ENCODE assay signal across 19 cellular contexts in the genomic region with DNA sequence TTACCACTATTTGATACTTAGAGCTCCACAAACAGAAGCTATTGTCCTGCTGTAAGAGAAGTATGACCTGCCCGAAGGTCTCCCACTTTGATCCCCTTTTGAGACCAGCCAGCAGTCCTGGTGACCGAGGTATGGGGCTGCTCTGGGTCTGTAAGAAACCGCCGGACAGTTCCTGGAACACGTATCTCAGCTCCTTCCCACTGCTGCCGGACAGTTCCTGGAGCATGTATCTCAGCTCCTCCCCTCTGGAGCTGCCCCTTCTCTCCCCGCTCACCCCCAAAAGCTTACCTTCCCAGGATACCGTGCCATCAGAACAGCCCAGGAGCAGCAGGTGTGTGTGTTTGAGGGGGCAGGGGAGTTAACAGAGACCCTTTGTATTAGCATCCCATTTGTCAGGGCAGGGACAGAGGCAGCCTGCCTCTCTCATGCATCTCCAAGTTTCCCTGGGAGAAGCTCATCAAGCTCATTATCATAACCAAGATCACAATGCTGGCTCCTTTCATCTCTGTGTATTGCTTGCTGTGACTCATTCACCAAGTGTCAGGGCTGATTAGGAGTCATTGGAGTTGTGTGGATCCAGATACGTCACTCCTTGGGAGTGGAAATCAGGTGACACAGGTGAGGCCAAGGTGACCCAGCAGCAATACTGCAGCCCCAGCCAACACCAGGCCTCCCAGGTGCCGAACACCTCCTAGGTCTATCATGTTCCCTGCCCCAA. TPM values are rescaled to one million over a fixed set of nuclear protein-coding genes. Genes with fewer than 3 reads are reported as not detected.
DNase-seq lines count a peak whose midpoint lies in the region; ATAC-seq and TF ChIP-seq lines count a peak whose summit lies in the region.
"Had no signal": no experiment of that assay in that cellular context is flagged by ENCODE, and none has a peak within 500 bp of the region (broad histone marks: within the 10 kb centered on the region; RNA-seq: fewer than 3 reads in every experiment).

No MANE protein-coding gene starts in this region.

- RAD21 ChIA-PET in HCT116 (lab: Charles Lee; ENCODE audit: low non-redundant PET in 1 of 2, low total read pairs in 2 of 2, uncharacterized antibody in 2 of 2, unreplicated experiment in 2 of 2), result interaction anchor here in 1 of 2 experiments (1.4 kb wide), 1 partner anchor 182 kb away, joined by 3 read pairs; no protein-coding TSS in a partner anchor

- CTCF ChIA-PET in HCT116 (lab: Charles Lee), result no interaction called here
- CTCF ChIA-PET in naive thymus-derived CD4-positive, alpha-beta T cell (lab: Charles Lee), result interaction anchor here (0.6 kb wide), 1 partner anchor 9 kb away, joined by 3 read pairs; no protein-coding TSS in a partner anchor

- 0 out of 2 replicates have a peak overlapping the region, but pooled peaks have one; percentile 5 for H3K4me2 ChIP-seq in HCT116 (ENCODE audit: low read length)

- H3K4me3 Mint-ChIP-seq in naive thymus-derived CD4-positive, alpha-beta T cell, result no peak overlapping the region
- H3K4me3 Mint-ChIP-seq: activated T-cell treated with anti-CD3 and anti-CD28 coated beads, Interleukin-2, amount 50 U/mL, for 72 hours had no signal

- no peaks in the 10 kb centered on the region for H3K27me3 Mint-ChIP-seq in naive thymus-derived CD4-positive, alpha-beta T cell

- no peak overlapping the region for H3K9ac ChIP-seq in HCT116 (ENCODE audit: low read length)
- H3K9ac ChIP-seq in iPS-15b (ENCODE audit: low read depth, low read length), result no peak overlapping the region

- intact Hi-C loops in HCT116 (cut with micrococcal nuclease), result no loop called here
- intact Hi-C loops in naive thymus-derived CD4-positive, alpha-beta T cell (cut with micrococcal nuclease), result no loop called here

- TF ChIP-seq RAD21 in HCT116 (IDR thresholded peaks at IDR 0.05; ENCODE audit: low read depth), result no peak

- no TSS peak for BruUV-seq in HCT116 (replicated peaks; lab: Mats Ljungman, UMichigan)

- DNase-seq in HCT116 (ENCODE audit: low read depth, low spot score) (no peak), putamen (ENCODE audit: low spot score) (peak; percentile 48), omental fat pad (ENCODE audit: low spot score) (no peak), NCI-H2171 (lab: John Stamatoyannopoulos, UW) (no peak)
- DNase-seq in naive thymus-derived CD4-positive, alpha-beta T cell, result no peak
- DNase-seq: activated T-cell treated with anti-CD3 and anti-CD28 coated beads, Interleukin-2, amount 50 U/mL, for 72 hours; GOT3; NCI-H187 treated with DMSO at 0.1 percent for 48 hours; stimulated activated naive CD4-positive, alpha-beta T cell treated with Interleukin-2 at 50 U/mL for 16 hours; T-helper 9 cell had no signal

- peaks cover 5 to 22% (median 12%) of the 10 kb centered on the region in 7 donors for H3K4me1 Mint-ChIP-seq in naive thymus-derived CD4-positive, alpha-beta T cell

- no peak overlapping the region for H3K27ac ChIP-seq in HCT116 (ENCODE audit: low read depth, low read length)
- no peak overlapping the region for H3K27ac ChIP-seq in naive thymus-derived CD4-positive, alpha-beta T cell (ENCODE audit: low read depth, low read length)

- TF ChIP-seq POLR2A in HCT116 (IDR thresholded peaks at IDR 0.05; ENCODE audit: borderline replicate concordance, extremely low read depth, insufficient read depth, insufficient read length), result no peak

- no peaks in the 10 kb centered on the region for H3K36me3 Mint-ChIP-seq in naive thymus-derived CD4-positive, alpha-beta T cell

- no peak overlapping the region for H2AFZ ChIP-seq in HCT116 (ENCODE audit: low read depth, low read length, poor library complexity, severe bottlenecking)

- no peaks in the 10 kb centered on the region for H3K79me2 ChIP-seq in HCT116 (ENCODE audit: insufficient read depth, low read length)

- H3K4me1 ChIP-seq in HCT116 (ENCODE audit: control insufficient read depth in 1 of 2, insufficient read depth in 2 of 2, low read length in 2 of 2) (peaks cover 3 to 17% of the 10 kb centered on the region in 2 experiments), iPS-15b (ENCODE audit: control insufficient read depth, insufficient read depth, low read length) (peaks cover 50% of the 10 kb centered on the region)
- peaks cover 0 to 6% of the 10 kb centered on the region in 2 donors for H3K4me1 ChIP-seq in naive thymus-derived CD4-positive, alpha-beta T cell (ENCODE audit: control insufficient read depth in 2 of 2, insufficient read depth in 2 of 2, low read length in 2 of 2)

- POLR2A ChIA-PET in HCT116 (lab: Charles Lee), result no interaction called here
- POLR2A ChIA-PET in naive thymus-derived CD4-positive, alpha-beta T cell (lab: Charles Lee), result interaction anchor here (0.5 kb wide), 1 partner anchor 92 kb away, joined by 5 read pairs; no protein-coding TSS in a partner anchor

- TF ChIP-seq CTCF in HCT116 (IDR thresholded peaks at IDR 0.05 in 2 of 3, conservative IDR thresholded peaks at IDR 0.05 in 1 of 3; ENCODE audit: borderline replicate concordance in 1 of 3, insufficient read depth in 1 of 3, low read depth in 2 of 3, low read length in 2 of 3) (no peak), omental fat pad (IDR thresholded peaks at IDR 0.05) (no peak)

- H4K20me1 ChIP-seq in HCT116 (ENCODE audit: insufficient read depth), result no peaks in the 10 kb centered on the region

- H3K9me2 ChIP-seq in HCT116 (ENCODE audit: insufficient read depth), result no peaks in the 10 kb centered on the region

- H3K4me3 ChIP-seq in HCT116 (replicated peaks in 1 of 2; ENCODE audit: low read depth in 1 of 2, low read length in 2 of 2) (no peak overlapping the region), iPS-15b (ENCODE audit: low read depth, low read length) (peak overlapping the region; percentile 23)
- no peak overlapping the region for H3K4me3 ChIP-seq in naive thymus-derived CD4-positive, alpha-beta T cell (ENCODE audit: low read length)

- peak; percentile 52 for ATAC-seq in HCT116
- peak; percentile 59 for ATAC-seq in SK-N-SH treated with all-trans-retinoic acid at 6 μM for 48 hours
- no peak for ATAC-seq in omental fat pad (ENCODE audit: low FRiP score)
- ATAC-seq in GM21825 (IDR thresholded peaks at IDR 0.05; ENCODE audit: unreplicated experiment), result no peak
- no peak for ATAC-seq in naive thymus-derived CD4-positive, alpha-beta T cell
- ATAC-seq: activated T-cell treated with anti-CD3 and anti-CD28 coated beads, Interleukin-2, amount 50 U/mL, for 72 hours had no signal

- H3K27ac Mint-ChIP-seq in naive thymus-derived CD4-positive, alpha-beta T cell, result peak overlapping the region in 1 of 9 donors; percentile 6
- H3K27ac Mint-ChIP-seq: activated T-cell treated with anti-CD3 and anti-CD28 coated beads, Interleukin-2, amount 50 U/mL, for 72 hours had no signal

- no peaks in the 10 kb centered on the region for H3K27me3 ChIP-seq in HCT116 (ENCODE audit: insufficient read depth, low read length)
- H3K27me3 ChIP-seq in iPS-15b (ENCODE audit: control insufficient read depth, insufficient read depth, low read length), result peaks cover 62% of the 10 kb centered on the region
- no peaks in the 10 kb centered on the region for H3K27me3 ChIP-seq in naive thymus-derived CD4-positive, alpha-beta T cell (ENCODE audit: control insufficient read depth in 2 of 2, insufficient read depth in 2 of 2, low read length in 2 of 2)

- H3K9me3 Mint-ChIP-seq in naive thymus-derived CD4-positive, alpha-beta T cell, result no peaks in the 10 kb centered on the region
- H3K9me3 Mint-ChIP-seq: activated T-cell treated with anti-CD3 and anti-CD28 coated beads, Interleukin-2, amount 50 U/mL, for 72 hours had no signal

- H3K36me3 ChIP-seq in HCT116 (ENCODE audit: control insufficient read depth in 1 of 2, insufficient read depth in 2 of 2, low read length in 2 of 2) (no peaks in the 10 kb centered on the region), iPS-15b (ENCODE audit: control insufficient read depth, insufficient read depth, low read length) (no peaks in the 10 kb centered on the region)
- H3K36me3 ChIP-seq in naive thymus-derived CD4-positive, alpha-beta T cell (ENCODE audit: control insufficient read depth in 2 of 3, insufficient read depth in 3 of 3, low read length in 3 of 3), result no peaks in the 10 kb centered on the region

- H3K9me3 ChIP-seq in HCT116 (ENCODE audit: control insufficient read depth in 1 of 2, insufficient read depth in 1 of 2, low read depth in 1 of 2, low read length in 2 of 2) (no peaks in the 10 kb centered on the region), iPS-15b (ENCODE audit: control insufficient read depth, insufficient read depth, low read length) (no peaks in the 10 kb centered on the region)
- no peaks in the 10 kb centered on the region for H3K9me3 ChIP-seq in naive thymus-derived CD4-positive, alpha-beta T cell (ENCODE audit: control insufficient read depth in 2 of 3, low read length in 3 of 3)

TF ChIP-seq in HCT116, 20 proteins besides CTCF, POLR2A, EP300 and RAD21:
- TF ChIP-seq TCF7L2 (IDR thresholded peaks at IDR 0.05; ENCODE audit: borderline replicate concordance, extremely low read depth, insufficient read depth, insufficient read length) (peak; percentile 74), FOSL1 (IDR thresholded peaks at IDR 0.05; ENCODE audit: low read depth) (no peak), YY1 (IDR thresholded peaks at IDR 0.05; ENCODE audit: extremely low read depth, insufficient replicate concordance, low read depth, low read length) (no peak), ZFX (IDR thresholded peaks at IDR 0.05) (no peak)
TF ChIP-seq in HCT116: peak in this region for 1.

TF ChIP-seq in SK-N-SH treated with all-trans-retinoic acid at 6 μM for 48 hours, 23 proteins besides CTCF, POLR2A, EP300 and RAD21 (continues in another document):
- TF ChIP-seq RARB (CRISPR knock-in tag; IDR thresholded peaks at IDR 0.05), result peak; percentile 63; the same call in 1 of the 2 replicates
- TF ChIP-seq, protein P1, sequence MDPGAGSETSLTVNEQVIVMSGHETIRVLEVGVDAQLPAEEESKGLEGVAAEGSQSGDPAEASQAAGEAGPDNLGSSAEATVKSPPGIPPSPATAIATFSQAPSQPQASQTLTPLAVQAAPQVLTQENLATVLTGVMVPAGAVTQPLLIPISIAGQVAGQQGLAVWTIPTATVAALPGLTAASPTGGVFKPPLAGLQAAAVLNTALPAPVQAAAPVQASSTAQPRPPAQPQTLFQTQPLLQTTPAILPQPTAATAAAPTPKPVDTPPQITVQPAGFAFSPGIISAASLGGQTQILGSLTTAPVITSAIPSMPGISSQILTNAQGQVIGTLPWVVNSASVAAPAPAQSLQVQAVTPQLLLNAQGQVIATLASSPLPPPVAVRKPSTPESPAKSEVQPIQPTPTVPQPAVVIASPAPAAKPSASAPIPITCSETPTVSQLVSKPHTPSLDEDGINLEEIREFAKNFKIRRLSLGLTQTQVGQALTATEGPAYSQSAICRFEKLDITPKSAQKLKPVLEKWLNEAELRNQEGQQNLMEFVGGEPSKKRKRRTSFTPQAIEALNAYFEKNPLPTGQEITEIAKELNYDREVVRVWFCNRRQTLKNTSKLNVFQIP (CRISPR knock-in tag; IDR thresholded peaks at IDR 0.05; ENCODE audit: borderline replicate concordance, low read depth), result peak; percentile 41; the same call in 1 of the 2 replicates

RNA-seq across cellular contexts. Expression of a gene that starts 25.3 kb away (rescaled TPM):
- not detected for total RNA-seq in HCT116 (2021; ENCODE audit: unreplicated experiment)
- not detected in 2 replicates for polyA plus RNA-seq in HCT116 (2012)
- not detected for total RNA-seq in omental fat pad
- total RNA-seq in naive thymus-derived CD4-positive, alpha-beta T cell, result not detected
- polyA plus RNA-seq in naive thymus-derived CD4-positive, alpha-beta T cell, result not detected
- total RNA-seq: activated T-cell treated with anti-CD3 and anti-CD28 coated beads, Interleukin-2, amount 50 U/mL, for 72 hours; LHCN-M2; liver; Right ventricle myocardium superior; skeletal muscle tissue had no signal
- polyA plus RNA-seq: adipose tissue, liver, neural cell had no signal

RNA-seq across cellular contexts. Expression of a gene that starts 43.6 kb away (rescaled TPM):
- total RNA-seq in HCT116 (2021; ENCODE audit: unreplicated experiment), result 0.10 TPM
- polyA plus RNA-seq in HCT116 (2012), result not detected in 2 replicates
- total RNA-seq in omental fat pad, result 100 to 1,000 TPM in 1 of 4 donors, 10 to 100 TPM in 3; 67.3 to 115 (median 83.2) TPM
- total RNA-seq in naive thymus-derived CD4-positive, alpha-beta T cell, result not detected
- polyA plus RNA-seq in naive thymus-derived CD4-positive, alpha-beta T cell, result not detected
- total RNA-seq: activated T-cell treated with anti-CD3 and anti-CD28 coated beads, Interleukin-2, amount 50 U/mL, for 72 hours had no signal
- polyA plus RNA-seq: neural cell had no signal

Comparison
In these comparisons a context has a peak if more than half of its experiments do, and no peak if none do; other contexts are left out.
1. ATAC-seq: peak in HCT116 (single experiment) and SK-N-SH treated with all-trans-retinoic acid at 6 μM for 48 hours (single experiment); none in omental fat pad (single experiment), GM21825 (single experiment) and naive thymus-derived CD4-positive, alpha-beta T cell (single experiment).
2. RNA of a gene that starts 43.6 kb away (total RNA-seq): 67.3 to 115 TPM in omental fat pad; 0.10 TPM in HCT116 (single experiment) and not detected in naive thymus-derived CD4-positive, alpha-beta T cell; every median in the first group is over 10 times any median in the second.